ENCODE assay signal across 18 cellular contexts in genomic region chr17:11917415-11917814, GRCh38.
A peak's percentile ranks its signal among the peaks of the same experiment; 100 is the strongest.
DNase-seq lines count a peak whose midpoint lies in the region; ATAC-seq, FAIRE-seq and TF ChIP-seq lines count a peak whose summit lies in the region.
"Had no signal": no experiment of that assay in that cellular context is flagged by ENCODE, and none has a peak within 500 bp of the region (broad histone marks: within the 10 kb centered on the region; RNA-seq: fewer than 3 reads in every experiment).

No MANE protein-coding gene starts in this region.

- H3K4me1 Mint-ChIP-seq in activated B cell treated with CpG ODN at 0.5 μM for 24 hours (peaks cover 22% of the 10 kb centered on the region), naive B cell (peaks cover 17 to 30% (median 18%) of the 10 kb centered on the region in 3 donors)
- H3K4me1 Mint-ChIP-seq: CD14-positive monocyte had no signal

- H2BK5ac ChIP-seq in neuronal stem cell (ENCODE audit: low read length) = no peak overlapping the region

- TF ChIP-seq CTCF in DOHH2 (IDR thresholded peaks at IDR 0.05; ENCODE audit: low read depth, low read length, poor library complexity, severe bottlenecking) (no peak), OCI-LY3 (IDR thresholded peaks at IDR 0.05; ENCODE audit: low read depth, low read length) (no peak), activated B cell treated with CpG ODN at 0.5 μM for 24 hours (IDR thresholded peaks at IDR 0.05) (no peak)

- H3K27me3 ChIP-seq in DOHH2 (ENCODE audit: control insufficient read depth, low read length) = no peaks in the 10 kb centered on the region
- no peaks in the 10 kb centered on the region for H3K27me3 ChIP-seq in OCI-LY3 (ENCODE audit: low read depth, low read length)
- H3K27me3 ChIP-seq in neuronal stem cell (ENCODE audit: control insufficient read depth in 3 of 3, insufficient read depth in 3 of 3, low read depth in 1 of 3, low read length in 3 of 3) = no peaks in the 10 kb centered on the region

- H2AK5ac ChIP-seq in neuronal stem cell (ENCODE audit: low read depth, low read length) = no peak overlapping the region

- POLR2A ChIA-PET in activated B cell treated with CpG ODN at 0.5 μM for 24 hours (lab: Charles Lee) = no interaction called here

- H3K9me2 ChIP-seq in DOHH2 (replicated peaks; ENCODE audit: control insufficient read depth, low read length) = no peaks in the 10 kb centered on the region

- no peaks in the 10 kb centered on the region for H3K36me3 Mint-ChIP-seq in activated B cell treated with CpG ODN at 0.5 μM for 24 hours (ENCODE audit: low read depth)
- H3K36me3 Mint-ChIP-seq in naive B cell = peaks cover 10 to 19% of the 10 kb centered on the region in 2 donors
- H3K36me3 Mint-ChIP-seq: CD14-positive monocyte; CD8-positive, alpha-beta T cell had no signal

- H3K27ac Mint-ChIP-seq in activated B cell treated with CpG ODN at 0.5 μM for 24 hours (peak overlapping the region; percentile 4), naive B cell (peak overlapping the region; percentile 49 to 89 (median 86))
- H3K27ac Mint-ChIP-seq: CD14-positive monocyte; CD8-positive, alpha-beta T cell; HFFc6 had no signal

- intact Hi-C loops in activated B cell treated with CpG ODN at 0.5 μM for 24 hours (cut with micrococcal nuclease) = no loop called here

- no peak overlapping the region for H2BK15ac ChIP-seq in neuronal stem cell (ENCODE audit: low read length)

- H2BK12ac ChIP-seq in neuronal stem cell (ENCODE audit: low read length) = no peak overlapping the region

- no peaks in the 10 kb centered on the region for H3K79me1 ChIP-seq in neuronal stem cell (ENCODE audit: low read depth, low read length)

- peak overlapping the region; percentile 39; the same call in 1 of the 2 replicates for H3K4me2 ChIP-seq in DOHH2 (ENCODE audit: low read length)
- peak overlapping the region; percentile 29 for H3K4me2 ChIP-seq in OCI-LY3 (ENCODE audit: low read length)
- no peak overlapping the region for H3K4me2 ChIP-seq in neuronal stem cell (ENCODE audit: insufficient read depth, low read length, poor library complexity, severe bottlenecking)

- no peak overlapping the region for H3K14ac ChIP-seq in neuronal stem cell (ENCODE audit: low read length)

- DNase-seq in activated B cell treated with CpG ODN at 0.5 μM for 24 hours = no peak
- peak; percentile 7 for DNase-seq in naive B cell
- no peak for DNase-seq in HTR-8/SVneo (ENCODE audit: insufficient read length, low spot score)
- DNase-seq in neuronal stem cell (ENCODE audit: low spot score) = no peak
- DNase-seq: CD8-positive, alpha-beta T cell; COR-L47; DND-41; GF-D8; GOT3; HFFc6 had no signal

- H3K9me3 Mint-ChIP-seq in activated B cell treated with CpG ODN at 0.5 μM for 24 hours (peaks cover 12% of the 10 kb centered on the region), naive B cell (peaks cover 6 to 33% (median 17%) of the 10 kb centered on the region in 7 donors)
- H3K9me3 Mint-ChIP-seq: CD8-positive, alpha-beta T cell had no signal

- no peaks in the 10 kb centered on the region for H3K36me3 ChIP-seq in DOHH2 (ENCODE audit: control insufficient read depth, low read length)
- no peaks in the 10 kb centered on the region for H3K36me3 ChIP-seq in OCI-LY3 (replicated peaks; ENCODE audit: low read depth, low read length)
- no peaks in the 10 kb centered on the region for H3K36me3 ChIP-seq in neuronal stem cell (replicated peaks in 1 of 2; ENCODE audit: control insufficient read depth in 2 of 2, insufficient read depth in 2 of 2, low read length in 2 of 2)
- H3K36me3 ChIP-seq: HAP-1 had no signal

- no peak for FAIRE-seq in HTR-8/SVneo (lab: Jason Lieb, UNC)
- FAIRE-seq: A204.1, D721Med had no signal

- peaks cover 6% of the 10 kb centered on the region for H3K4me1 ChIP-seq in DOHH2 (ENCODE audit: control insufficient read depth, low read length)
- peaks cover 9% of the 10 kb centered on the region for H3K4me1 ChIP-seq in OCI-LY3 (ENCODE audit: low read length)
- H3K4me1 ChIP-seq in neuronal stem cell (ENCODE audit: control insufficient read depth in 2 of 2, insufficient read depth in 1 of 2, low read depth in 1 of 2, low read length in 2 of 2) = no peaks in the 10 kb centered on the region
- H3K4me1 ChIP-seq: HAP-1 had no signal

- no peak overlapping the region for H2BK120ac ChIP-seq in neuronal stem cell (ENCODE audit: low read depth, low read length)

- H3K27ac ChIP-seq in DOHH2 (ENCODE audit: low read depth, low read length) (no peak overlapping the region), OCI-LY3 (ENCODE audit: low read length) (0 out of 2 replicates have a peak overlapping the region, but pooled peaks have one; percentile 8), neuronal stem cell (replicated peaks; ENCODE audit: low read length) (no peak overlapping the region)

- no peaks in the 10 kb centered on the region for H4K20me1 ChIP-seq in DOHH2 (ENCODE audit: control insufficient read depth, insufficient read depth, low read depth, low read length)
- no peaks in the 10 kb centered on the region for H4K20me1 ChIP-seq in OCI-LY3 (ENCODE audit: insufficient read depth, low read length)

- CTCF ChIA-PET in activated B cell treated with CpG ODN at 0.5 μM for 24 hours (lab: Charles Lee) = no interaction called here

- H3K4me3 ChIP-seq in DOHH2 (ENCODE audit: low read length) (no peak overlapping the region), OCI-LY3 (ENCODE audit: low read length) (no peak overlapping the region), neuronal stem cell (ENCODE audit: low read length in 2 of 2) (no peak overlapping the region)
- H3K4me3 ChIP-seq: HAP-1 had no signal

- H3F3A ChIP-seq in DOHH2 (ENCODE audit: control insufficient read depth, insufficient read depth) = no peaks in the 10 kb centered on the region

- no peak for ATAC-seq in activated B cell treated with CpG ODN at 0.5 μM for 24 hours (ENCODE audit: low read depth)
- peak in 1 of 2 donors; percentile 23 for ATAC-seq in naive B cell (ENCODE audit: low read depth in 2 of 2)
- no peak for ATAC-seq in GM18520 (IDR thresholded peaks at IDR 0.05; ENCODE audit: unreplicated experiment)
- ATAC-seq in GM19455 (IDR thresholded peaks at IDR 0.05; ENCODE audit: unreplicated experiment) = no peak
- ATAC-seq: CD8-positive, alpha-beta T cell had no signal

- no peak overlapping the region for H3K23ac ChIP-seq in neuronal stem cell (ENCODE audit: low read depth, low read length, poor library complexity)

- H3K18ac ChIP-seq in neuronal stem cell (ENCODE audit: low read length) = no peak overlapping the region

- WGBS in neuronal stem cell (ENCODE audit: extremely low coverage in 2 of 2, insufficient read length in 2 of 2, insufficient replicate concordance in 1 of 2), 2 donors = no CpG with 5 or more reads among the region's 5 CpGs

- H3K9me3 ChIP-seq in DOHH2 (ENCODE audit: control insufficient read depth, insufficient read depth, low read length) (no peaks in the 10 kb centered on the region), OCI-LY3 (ENCODE audit: insufficient read depth, low read length) (no peaks in the 10 kb centered on the region), neuronal stem cell (replicated peaks in 1 of 2; ENCODE audit: control insufficient read depth in 2 of 2, insufficient read depth in 1 of 2, low read depth in 1 of 2, low read length in 2 of 2) (no peaks in the 10 kb centered on the region)
- H3K9me3 ChIP-seq: HAP-1 had no signal

- H3K79me2 ChIP-seq in DOHH2 (ENCODE audit: control insufficient read depth, low read length) (no peaks in the 10 kb centered on the region), OCI-LY3 (ENCODE audit: low read length) (no peaks in the 10 kb centered on the region)

- H4K91ac ChIP-seq in neuronal stem cell (ENCODE audit: low read depth, low read length, poor library complexity) = no peak overlapping the region

- no peaks in the 10 kb centered on the region for H3K27me3 Mint-ChIP-seq in activated B cell treated with CpG ODN at 0.5 μM for 24 hours
- no peaks in the 10 kb centered on the region for H3K27me3 Mint-ChIP-seq in naive B cell

- H3K4me3 Mint-ChIP-seq in activated B cell treated with CpG ODN at 0.5 μM for 24 hours (peak overlapping the region; percentile 8), naive B cell (peak overlapping the region in 6 of 8 donors; percentile 3 to 79 (median 57))
- H3K4me3 Mint-ChIP-seq: CD14-positive monocyte; CD8-positive, alpha-beta T cell; HFFc6 had no signal

- no peak overlapping the region for H3K9ac ChIP-seq in OCI-LY3 (ENCODE audit: low read length)
- H3K9ac ChIP-seq in neuronal stem cell (ENCODE audit: low read depth, low read length, poor library complexity) = no peak overlapping the region

- H2AFZ ChIP-seq in OCI-LY3 (ENCODE audit: low read depth, low read length) = peak overlapping the region; percentile 42
- no peak overlapping the region for H2AFZ ChIP-seq in neuronal stem cell (ENCODE audit: low read length)

- no peak overlapping the region for H3K4ac ChIP-seq in neuronal stem cell (ENCODE audit: low read length)

- H4K8ac ChIP-seq in neuronal stem cell (ENCODE audit: low read depth, low read length) = no peak overlapping the region
